1 cellular context compared by ENCODE assay signal in the genomic region with DNA sequence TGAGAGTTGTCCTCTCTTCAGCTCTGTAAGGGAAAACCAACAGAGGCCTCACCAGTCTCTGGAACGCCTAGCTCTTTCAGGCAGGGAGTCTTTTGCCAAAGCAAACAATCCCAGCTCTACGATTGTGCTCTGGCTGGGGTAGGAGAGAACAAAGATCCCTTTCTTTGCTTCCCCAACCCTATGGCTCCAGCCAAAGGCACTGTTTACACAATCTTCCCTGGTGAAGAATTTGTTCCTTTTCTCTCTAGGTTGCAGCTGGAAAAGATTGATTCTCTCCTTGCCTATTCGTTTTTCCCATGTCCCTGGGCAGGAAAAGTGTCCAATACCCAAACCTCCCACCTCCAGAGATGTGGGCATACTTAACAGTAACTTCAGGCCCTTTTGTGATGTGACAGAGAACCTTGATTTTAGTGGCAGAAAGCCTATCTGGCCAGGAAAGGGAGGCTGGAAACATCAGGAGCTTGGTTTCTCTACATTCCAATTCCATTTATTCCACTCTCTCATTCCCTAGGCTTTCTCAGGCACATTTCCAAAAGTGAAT.
TF ChIP-seq lines count a peak whose summit lies in the region.

No MANE protein-coding gene starts in this region.

TF ChIP-seq in HEK293, 187 proteins besides CTCF, POLR2A, EP300 and RAD21 (continued from another document):
- TF ChIP-seq, protein P1, sequence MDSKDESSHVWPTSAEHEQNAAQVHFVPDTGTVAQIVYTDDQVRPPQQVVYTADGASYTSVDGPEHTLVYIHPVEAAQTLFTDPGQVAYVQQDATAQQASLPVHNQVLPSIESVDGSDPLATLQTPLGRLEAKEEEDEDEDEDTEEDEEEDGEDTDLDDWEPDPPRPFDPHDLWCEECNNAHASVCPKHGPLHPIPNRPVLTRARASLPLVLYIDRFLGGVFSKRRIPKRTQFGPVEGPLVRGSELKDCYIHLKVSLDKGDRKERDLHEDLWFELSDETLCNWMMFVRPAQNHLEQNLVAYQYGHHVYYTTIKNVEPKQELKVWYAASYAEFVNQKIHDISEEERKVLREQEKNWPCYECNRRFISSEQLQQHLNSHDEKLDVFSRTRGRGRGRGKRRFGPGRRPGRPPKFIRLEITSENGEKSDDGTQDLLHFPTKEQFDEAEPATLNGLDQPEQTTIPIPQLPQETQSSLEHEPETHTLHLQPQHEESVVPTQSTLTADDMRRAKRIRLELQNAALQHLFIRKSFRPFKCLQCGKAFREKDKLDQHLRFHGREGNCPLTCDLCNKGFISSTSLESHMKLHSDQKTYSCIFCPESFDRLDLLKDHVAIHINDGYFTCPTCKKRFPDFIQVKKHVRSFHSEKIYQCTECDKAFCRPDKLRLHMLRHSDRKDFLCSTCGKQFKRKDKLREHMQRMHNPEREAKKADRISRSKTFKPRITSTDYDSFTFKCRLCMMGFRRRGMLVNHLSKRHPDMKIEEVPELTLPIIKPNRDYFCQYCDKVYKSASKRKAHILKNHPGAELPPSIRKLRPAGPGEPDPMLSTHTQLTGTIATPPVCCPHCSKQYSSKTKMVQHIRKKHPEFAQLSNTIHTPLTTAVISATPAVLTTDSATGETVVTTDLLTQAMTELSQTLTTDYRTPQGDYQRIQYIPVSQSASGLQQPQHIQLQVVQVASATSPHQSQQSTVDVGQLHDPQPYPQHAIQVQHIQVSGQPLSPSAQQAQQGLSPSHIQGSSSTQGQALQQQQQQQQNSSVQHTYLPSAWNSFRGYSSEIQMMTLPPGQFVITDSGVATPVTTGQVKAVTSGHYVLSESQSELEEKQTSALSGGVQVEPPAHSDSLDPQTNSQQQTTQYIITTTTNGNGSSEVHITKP (tag by site-specific recombination; IDR thresholded peaks at IDR 0.05): peak; percentile 73
- TF ChIP-seq ZNF335 (tag by site-specific recombination; conservative IDR thresholded peaks at IDR 0.05) (peak; percentile 35; the same call in 1 of the 2 replicates), ZBTB20 (tag by site-specific recombination; IDR thresholded peaks at IDR 0.05) (0 out of 2 replicates have a peak, but pooled peaks have one; percentile 28), ZNF792 (tag by site-specific recombination; IDR thresholded peaks at IDR 0.05) (no peak), ZNF510 (tag by site-specific recombination; IDR thresholded peaks at IDR 0.05; ENCODE audit: insufficient replicate concordance) (no peak), ZSCAN30 (tag by site-specific recombination; IDR thresholded peaks at IDR 0.05) (0 out of 2 replicates have a peak, but pooled peaks have one; percentile 23), ZBTB17 (tag by site-specific recombination; IDR thresholded peaks at IDR 0.05) (peak; percentile 95)
- TF ChIP-seq, protein P2, sequence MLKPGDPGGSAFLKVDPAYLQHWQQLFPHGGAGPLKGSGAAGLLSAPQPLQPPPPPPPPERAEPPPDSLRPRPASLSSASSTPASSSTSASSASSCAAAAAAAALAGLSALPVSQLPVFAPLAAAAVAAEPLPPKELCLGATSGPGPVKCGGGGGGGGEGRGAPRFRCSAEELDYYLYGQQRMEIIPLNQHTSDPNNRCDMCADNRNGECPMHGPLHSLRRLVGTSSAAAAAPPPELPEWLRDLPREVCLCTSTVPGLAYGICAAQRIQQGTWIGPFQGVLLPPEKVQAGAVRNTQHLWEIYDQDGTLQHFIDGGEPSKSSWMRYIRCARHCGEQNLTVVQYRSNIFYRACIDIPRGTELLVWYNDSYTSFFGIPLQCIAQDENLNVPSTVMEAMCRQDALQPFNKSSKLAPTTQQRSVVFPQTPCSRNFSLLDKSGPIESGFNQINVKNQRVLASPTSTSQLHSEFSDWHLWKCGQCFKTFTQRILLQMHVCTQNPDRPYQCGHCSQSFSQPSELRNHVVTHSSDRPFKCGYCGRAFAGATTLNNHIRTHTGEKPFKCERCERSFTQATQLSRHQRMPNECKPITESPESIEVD (tag by site-specific recombination; IDR thresholded peaks at IDR 0.05): peak; percentile 72
- TF ChIP-seq, protein P3, sequence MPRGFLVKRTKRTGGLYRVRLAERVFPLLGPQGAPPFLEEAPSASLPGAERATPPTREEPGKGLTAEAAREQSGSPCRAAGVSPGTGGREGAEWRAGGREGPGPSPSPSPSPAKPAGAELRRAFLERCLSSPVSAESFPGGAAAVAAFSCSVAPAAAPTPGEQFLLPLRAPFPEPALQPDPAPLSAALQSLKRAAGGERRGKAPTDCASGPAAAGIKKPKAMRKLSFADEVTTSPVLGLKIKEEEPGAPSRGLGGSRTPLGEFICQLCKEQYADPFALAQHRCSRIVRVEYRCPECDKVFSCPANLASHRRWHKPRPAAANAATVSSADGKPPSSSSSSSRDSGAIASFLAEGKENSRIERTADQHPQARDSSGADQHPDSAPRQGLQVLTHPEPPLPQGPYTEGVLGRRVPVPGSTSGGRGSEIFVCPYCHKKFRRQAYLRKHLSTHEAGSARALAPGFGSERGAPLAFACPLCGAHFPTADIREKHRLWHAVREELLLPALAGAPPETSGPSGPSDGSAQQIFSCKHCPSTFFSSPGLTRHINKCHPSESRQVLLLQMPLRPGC (tag by site-specific recombination; IDR thresholded peaks at IDR 0.05): no peak
